8 cellular contexts compared by ENCODE assay signal in the genomic region with DNA sequence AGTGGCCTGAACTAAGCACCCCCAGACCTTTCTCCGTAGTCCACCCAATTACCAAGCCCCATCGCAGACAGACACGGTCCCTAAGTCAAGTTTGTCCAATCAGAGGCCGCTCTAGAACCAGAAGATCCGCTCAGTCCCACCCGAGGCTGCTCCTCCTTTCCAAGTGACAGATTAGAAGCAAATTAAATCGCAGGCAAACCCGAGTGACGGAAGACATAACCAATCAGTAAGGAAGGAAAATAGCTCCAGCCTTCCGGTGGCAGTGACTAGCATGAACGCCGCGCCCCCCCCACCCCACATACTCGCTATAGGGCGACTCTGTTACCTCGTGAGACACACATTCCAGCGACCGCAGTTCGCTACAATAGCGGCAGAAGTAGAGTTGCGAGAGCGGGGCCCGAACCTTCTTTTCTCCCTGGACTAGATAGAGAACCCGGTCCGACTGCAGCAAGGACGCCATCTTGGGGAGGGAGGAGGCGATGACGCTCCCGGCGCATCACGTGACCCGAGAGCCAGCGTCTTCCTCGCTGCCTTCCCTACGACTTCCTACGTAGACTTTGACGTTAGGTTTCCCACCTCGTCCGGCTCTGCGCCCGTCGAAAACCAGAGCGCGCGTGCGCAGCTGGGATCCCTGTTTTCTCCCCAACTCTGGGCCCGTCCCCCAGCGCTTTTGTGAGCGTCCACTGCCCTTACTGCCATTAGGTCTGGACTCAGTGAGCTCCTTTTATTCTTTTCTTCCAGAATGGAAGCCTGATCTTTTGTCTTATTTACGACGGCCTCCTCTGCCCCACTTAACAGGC. TPM values are rescaled to one million over a fixed set of nuclear protein-coding genes. Genes with fewer than 3 reads are reported as not detected.
A peak's percentile ranks its signal among the peaks of the same experiment; 100 is the strongest.
DNase-seq lines count a peak whose midpoint lies in the region; ATAC-seq and TF ChIP-seq lines count a peak whose summit lies in the region.

Gene DCTN4, minus strand, starts transcription at position 484 of the 800 bp plus-strand sequence. Its CDS starts 24 bp downstream, at position 460.

- H3K27ac Mint-ChIP-seq in CD14-positive monocyte = peak within 1 kb of the TSS in 1 of 7 donors; percentile 7

- no peaks in the 10 kb centered on the region for H3K9me3 Mint-ChIP-seq in CD14-positive monocyte

- H3K4me1 Mint-ChIP-seq in CD14-positive monocyte = peaks cover 40% of the 10 kb centered on the region

- peaks cover 0 to 1% (median 0%) of the 10 kb centered on the region in 3 donors for H3K27me3 Mint-ChIP-seq in CD14-positive monocyte (ENCODE audit: low read depth in 3 of 3)

- H3K36me3 Mint-ChIP-seq in CD14-positive monocyte = peaks cover 30 to 33% of the 10 kb centered on the region in 2 donors

- H3K4me3 Mint-ChIP-seq in CD14-positive monocyte = no peak within 1 kb of the TSS

- DNase-seq in CD14-positive monocyte (ENCODE audit: low spot score) (peak; percentile 96), NCI-H748 (lab: John Stamatoyannopoulos, UW; ENCODE audit: unreplicated experiment) (peak; percentile 98), dedifferentiated amniotic fluid mesenchymal stem cell (ENCODE audit: extremely low spot score) (peak; percentile 99), left kidney (ENCODE audit: low read depth, low spot score) (peak; percentile 99)
- DNase-seq in activated CD4-positive, alpha-beta T cell treated with anti-CD3 and anti-CD28 coated beads, Interleukin-2, amount 50 U/mL, for 1 hour = peak; percentile 90
- DNase-seq in stimulated activated CD4-positive, alpha-beta T cell treated with anti-CD3 and anti-CD28 coated beads, Interleukin-2, amount 100 ng/mL, for 24 hours = peak; percentile 93 to 94

- no peak for TF ChIP-seq CTCF in CD14-positive monocyte (IDR thresholded peaks at IDR 0.05)

- intact Hi-C loops in CD14-positive monocyte (cut with micrococcal nuclease) = loop anchor here in 1 of 2 donors (10.0 kb wide), 1 partner anchor 54 kb away; the partner anchor contains the start of gene RBM22

- ATAC-seq in GM19395 (IDR thresholded peaks at IDR 0.05; ENCODE audit: unreplicated experiment) = peak; percentile 97
- ATAC-seq in HG03558 (IDR thresholded peaks at IDR 0.05; ENCODE audit: extremely low read depth, unreplicated experiment) = peak; percentile 97

RNA-seq across cellular contexts. Expression of gene DCTN4, which starts in this region (rescaled TPM):
- 10 to 100 TPM; 14.6 to 16.3 TPM for polyA plus RNA-seq in CD14-positive monocyte

Comparison
In these comparisons a context has a peak if more than half of its experiments do, and no peak if none do; other contexts are left out.
1. Peak in every context shown above with its lines: DNase-seq and ATAC-seq.